In the genomic region with DNA sequence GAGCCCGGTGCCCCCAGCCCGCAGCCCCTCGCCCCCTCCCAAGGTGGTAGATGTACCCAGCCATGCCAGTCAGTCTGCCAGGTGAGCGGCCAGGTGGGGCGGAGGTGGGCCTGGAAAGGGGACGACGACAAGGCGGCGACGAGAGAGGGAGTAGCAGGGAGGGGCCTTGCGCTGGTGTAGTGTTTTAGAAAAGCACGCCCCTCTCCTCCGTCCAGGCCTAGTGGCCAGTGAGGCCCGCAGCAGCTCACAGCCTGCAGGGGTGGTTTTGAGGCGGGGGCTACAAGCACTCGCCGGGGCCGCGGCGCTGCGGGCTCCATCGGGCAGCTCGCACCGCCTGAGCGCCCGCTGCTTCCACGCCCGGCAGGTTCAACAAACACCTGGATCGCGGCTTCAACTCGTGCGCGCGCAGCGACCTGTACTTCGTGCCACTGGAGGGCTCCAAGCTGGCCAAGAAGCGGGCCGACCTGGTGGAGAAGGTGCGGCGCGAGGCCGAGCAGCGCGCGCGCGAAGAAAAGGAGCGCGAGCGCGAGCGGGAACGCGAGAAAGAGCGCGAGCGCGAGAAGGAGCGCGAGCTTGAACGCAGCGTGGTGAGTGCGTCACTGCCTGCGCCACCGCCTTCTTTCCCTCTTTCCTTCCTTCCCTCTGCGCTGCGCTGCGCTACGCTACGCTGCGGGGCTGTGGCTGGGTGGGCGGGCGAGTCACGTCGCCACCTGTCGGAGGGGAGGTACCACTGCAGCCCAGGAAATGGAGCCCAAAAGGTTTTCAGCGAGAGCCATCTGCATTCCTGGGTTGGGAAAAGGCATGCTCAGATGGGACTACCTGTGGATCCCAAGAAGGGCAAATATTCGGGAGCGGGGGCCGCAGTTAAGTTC, we compare ENCODE assay signal across 1 cellular context.
A peak's percentile ranks its signal among the peaks of the same experiment; 100 is the strongest.
TF ChIP-seq lines count a peak whose summit lies in the region.

No MANE protein-coding gene starts in this region.

TF ChIP-seq in K562, 482 proteins besides CTCF, POLR2A, EP300 and RAD21 (continued from another document and continues in another):
- TF ChIP-seq, protein P1, sequence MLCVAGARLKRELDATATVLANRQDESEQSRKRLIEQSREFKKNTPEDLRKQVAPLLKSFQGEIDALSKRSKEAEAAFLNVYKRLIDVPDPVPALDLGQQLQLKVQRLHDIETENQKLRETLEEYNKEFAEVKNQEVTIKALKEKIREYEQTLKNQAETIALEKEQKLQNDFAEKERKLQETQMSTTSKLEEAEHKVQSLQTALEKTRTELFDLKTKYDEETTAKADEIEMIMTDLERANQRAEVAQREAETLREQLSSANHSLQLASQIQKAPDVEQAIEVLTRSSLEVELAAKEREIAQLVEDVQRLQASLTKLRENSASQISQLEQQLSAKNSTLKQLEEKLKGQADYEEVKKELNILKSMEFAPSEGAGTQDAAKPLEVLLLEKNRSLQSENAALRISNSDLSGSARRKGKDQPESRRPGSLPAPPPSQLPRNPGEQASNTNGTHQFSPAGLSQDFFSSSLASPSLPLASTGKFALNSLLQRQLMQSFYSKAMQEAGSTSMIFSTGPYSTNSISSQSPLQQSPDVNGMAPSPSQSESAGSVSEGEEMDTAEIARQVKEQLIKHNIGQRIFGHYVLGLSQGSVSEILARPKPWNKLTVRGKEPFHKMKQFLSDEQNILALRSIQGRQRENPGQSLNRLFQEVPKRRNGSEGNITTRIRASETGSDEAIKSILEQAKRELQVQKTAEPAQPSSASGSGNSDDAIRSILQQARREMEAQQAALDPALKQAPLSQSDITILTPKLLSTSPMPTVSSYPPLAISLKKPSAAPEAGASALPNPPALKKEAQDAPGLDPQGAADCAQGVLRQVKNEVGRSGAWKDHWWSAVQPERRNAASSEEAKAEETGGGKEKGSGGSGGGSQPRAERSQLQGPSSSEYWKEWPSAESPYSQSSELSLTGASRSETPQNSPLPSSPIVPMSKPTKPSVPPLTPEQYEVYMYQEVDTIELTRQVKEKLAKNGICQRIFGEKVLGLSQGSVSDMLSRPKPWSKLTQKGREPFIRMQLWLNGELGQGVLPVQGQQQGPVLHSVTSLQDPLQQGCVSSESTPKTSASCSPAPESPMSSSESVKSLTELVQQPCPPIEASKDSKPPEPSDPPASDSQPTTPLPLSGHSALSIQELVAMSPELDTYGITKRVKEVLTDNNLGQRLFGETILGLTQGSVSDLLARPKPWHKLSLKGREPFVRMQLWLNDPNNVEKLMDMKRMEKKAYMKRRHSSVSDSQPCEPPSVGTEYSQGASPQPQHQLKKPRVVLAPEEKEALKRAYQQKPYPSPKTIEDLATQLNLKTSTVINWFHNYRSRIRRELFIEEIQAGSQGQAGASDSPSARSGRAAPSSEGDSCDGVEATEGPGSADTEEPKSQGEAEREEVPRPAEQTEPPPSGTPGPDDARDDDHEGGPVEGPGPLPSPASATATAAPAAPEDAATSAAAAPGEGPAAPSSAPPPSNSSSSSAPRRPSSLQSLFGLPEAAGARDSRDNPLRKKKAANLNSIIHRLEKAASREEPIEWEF (CRISPR knock-in tag; IDR thresholded peaks at IDR 0.05) = no peak
- no peak for TF ChIP-seq ZNF184 (CRISPR knock-in tag; IDR thresholded peaks at IDR 0.05)
- no peak for TF ChIP-seq BCL6 (CRISPR knock-in tag; IDR thresholded peaks at IDR 0.05)
- no peak for TF ChIP-seq TAL1 (IDR thresholded peaks at IDR 0.05)
- peak; percentile 91 for TF ChIP-seq RB1 (IDR thresholded peaks at IDR 0.05; ENCODE audit: low read depth)
- TF ChIP-seq, protein P2, sequence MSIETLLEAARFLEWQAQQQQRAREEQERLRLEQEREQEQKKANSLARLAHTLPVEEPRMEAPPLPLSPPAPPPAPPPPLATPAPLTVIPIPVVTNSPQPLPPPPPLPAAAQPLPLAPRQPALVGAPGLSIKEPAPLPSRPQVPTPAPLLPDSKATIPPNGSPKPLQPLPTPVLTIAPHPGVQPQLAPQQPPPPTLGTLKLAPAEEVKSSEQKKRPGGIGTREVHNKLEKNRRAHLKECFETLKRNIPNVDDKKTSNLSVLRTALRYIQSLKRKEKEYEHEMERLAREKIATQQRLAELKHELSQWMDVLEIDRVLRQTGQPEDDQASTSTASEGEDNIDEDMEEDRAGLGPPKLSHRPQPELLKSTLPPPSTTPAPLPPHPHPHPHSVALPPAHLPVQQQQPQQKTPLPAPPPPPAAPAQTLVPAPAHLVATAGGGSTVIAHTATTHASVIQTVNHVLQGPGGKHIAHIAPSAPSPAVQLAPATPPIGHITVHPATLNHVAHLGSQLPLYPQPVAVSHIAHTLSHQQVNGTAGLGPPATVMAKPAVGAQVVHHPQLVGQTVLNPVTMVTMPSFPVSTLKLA (conservative IDR thresholded peaks at IDR 0.05) = peak; percentile 57 to 83; a peak in 3 of 4 replicates
- TF ChIP-seq TCF7 (IDR thresholded peaks at IDR 0.05; ENCODE audit: borderline replicate concordance) = no peak
- TF ChIP-seq, protein P3, sequence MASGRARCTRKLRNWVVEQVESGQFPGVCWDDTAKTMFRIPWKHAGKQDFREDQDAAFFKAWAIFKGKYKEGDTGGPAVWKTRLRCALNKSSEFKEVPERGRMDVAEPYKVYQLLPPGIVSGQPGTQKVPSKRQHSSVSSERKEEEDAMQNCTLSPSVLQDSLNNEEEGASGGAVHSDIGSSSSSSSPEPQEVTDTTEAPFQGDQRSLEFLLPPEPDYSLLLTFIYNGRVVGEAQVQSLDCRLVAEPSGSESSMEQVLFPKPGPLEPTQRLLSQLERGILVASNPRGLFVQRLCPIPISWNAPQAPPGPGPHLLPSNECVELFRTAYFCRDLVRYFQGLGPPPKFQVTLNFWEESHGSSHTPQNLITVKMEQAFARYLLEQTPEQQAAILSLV (tag; IDR thresholded peaks at IDR 0.05) = no peak
- TF ChIP-seq ZFPM2 (CRISPR knock-in tag; IDR thresholded peaks at IDR 0.05) = no peak
- TF ChIP-seq, protein P4, sequence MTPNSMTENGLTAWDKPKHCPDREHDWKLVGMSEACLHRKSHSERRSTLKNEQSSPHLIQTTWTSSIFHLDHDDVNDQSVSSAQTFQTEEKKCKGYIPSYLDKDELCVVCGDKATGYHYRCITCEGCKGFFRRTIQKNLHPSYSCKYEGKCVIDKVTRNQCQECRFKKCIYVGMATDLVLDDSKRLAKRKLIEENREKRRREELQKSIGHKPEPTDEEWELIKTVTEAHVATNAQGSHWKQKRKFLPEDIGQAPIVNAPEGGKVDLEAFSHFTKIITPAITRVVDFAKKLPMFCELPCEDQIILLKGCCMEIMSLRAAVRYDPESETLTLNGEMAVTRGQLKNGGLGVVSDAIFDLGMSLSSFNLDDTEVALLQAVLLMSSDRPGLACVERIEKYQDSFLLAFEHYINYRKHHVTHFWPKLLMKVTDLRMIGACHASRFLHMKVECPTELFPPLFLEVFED (CRISPR knock-in tag; conservative IDR thresholded peaks at IDR 0.05) = no peak
- TF ChIP-seq, protein P5, sequence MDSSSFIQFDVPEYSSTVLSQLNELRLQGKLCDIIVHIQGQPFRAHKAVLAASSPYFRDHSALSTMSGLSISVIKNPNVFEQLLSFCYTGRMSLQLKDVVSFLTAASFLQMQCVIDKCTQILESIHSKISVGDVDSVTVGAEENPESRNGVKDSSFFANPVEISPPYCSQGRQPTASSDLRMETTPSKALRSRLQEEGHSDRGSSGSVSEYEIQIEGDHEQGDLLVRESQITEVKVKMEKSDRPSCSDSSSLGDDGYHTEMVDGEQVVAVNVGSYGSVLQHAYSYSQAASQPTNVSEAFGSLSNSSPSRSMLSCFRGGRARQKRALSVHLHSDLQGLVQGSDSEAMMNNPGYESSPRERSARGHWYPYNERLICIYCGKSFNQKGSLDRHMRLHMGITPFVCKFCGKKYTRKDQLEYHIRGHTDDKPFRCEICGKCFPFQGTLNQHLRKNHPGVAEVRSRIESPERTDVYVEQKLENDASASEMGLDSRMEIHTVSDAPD (CRISPR knock-in tag; IDR thresholded peaks at IDR 0.05) = no peak
- TF ChIP-seq, protein P6, sequence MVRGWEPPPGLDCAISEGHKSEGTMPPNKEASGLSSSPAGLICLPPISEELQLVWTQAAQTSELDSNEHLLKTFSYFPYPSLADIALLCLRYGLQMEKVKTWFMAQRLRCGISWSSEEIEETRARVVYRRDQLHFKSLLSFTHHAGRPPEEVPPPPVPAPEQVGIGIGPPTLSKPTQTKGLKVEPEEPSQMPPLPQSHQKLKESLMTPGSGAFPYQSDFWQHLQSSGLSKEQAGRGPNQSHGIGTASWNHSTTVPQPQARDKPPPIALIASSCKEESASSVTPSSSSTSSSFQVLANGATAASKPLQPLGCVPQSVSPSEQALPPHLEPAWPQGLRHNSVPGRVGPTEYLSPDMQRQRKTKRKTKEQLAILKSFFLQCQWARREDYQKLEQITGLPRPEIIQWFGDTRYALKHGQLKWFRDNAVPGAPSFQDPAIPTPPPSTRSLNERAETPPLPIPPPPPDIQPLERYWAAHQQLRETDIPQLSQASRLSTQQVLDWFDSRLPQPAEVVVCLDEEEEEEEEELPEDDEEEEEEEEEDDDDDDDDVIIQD (CRISPR knock-in tag; IDR thresholded peaks at IDR 0.05) = no peak
- TF ChIP-seq, protein P7, sequence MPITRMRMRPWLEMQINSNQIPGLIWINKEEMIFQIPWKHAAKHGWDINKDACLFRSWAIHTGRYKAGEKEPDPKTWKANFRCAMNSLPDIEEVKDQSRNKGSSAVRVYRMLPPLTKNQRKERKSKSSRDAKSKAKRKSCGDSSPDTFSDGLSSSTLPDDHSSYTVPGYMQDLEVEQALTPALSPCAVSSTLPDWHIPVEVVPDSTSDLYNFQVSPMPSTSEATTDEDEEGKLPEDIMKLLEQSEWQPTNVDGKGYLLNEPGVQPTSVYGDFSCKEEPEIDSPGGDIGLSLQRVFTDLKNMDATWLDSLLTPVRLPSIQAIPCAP (CRISPR knock-in tag; IDR thresholded peaks at IDR 0.05; ENCODE audit: borderline replicate concordance) = no peak
- TF ChIP-seq MED1 (CRISPR knock-in tag; IDR thresholded peaks at IDR 0.05; ENCODE audit: borderline replicate concordance) = no peak
- no peak for TF ChIP-seq PYGO2 (tag; IDR thresholded peaks at IDR 0.05)
- TF ChIP-seq BMI1 (IDR thresholded peaks at IDR 0.05; ENCODE audit: low read length) = no peak
- no peak for TF ChIP-seq HDAC3 (IDR thresholded peaks at IDR 0.05; ENCODE audit: borderline replicate concordance, partially characterized antibody)
- TF ChIP-seq, protein P8, sequence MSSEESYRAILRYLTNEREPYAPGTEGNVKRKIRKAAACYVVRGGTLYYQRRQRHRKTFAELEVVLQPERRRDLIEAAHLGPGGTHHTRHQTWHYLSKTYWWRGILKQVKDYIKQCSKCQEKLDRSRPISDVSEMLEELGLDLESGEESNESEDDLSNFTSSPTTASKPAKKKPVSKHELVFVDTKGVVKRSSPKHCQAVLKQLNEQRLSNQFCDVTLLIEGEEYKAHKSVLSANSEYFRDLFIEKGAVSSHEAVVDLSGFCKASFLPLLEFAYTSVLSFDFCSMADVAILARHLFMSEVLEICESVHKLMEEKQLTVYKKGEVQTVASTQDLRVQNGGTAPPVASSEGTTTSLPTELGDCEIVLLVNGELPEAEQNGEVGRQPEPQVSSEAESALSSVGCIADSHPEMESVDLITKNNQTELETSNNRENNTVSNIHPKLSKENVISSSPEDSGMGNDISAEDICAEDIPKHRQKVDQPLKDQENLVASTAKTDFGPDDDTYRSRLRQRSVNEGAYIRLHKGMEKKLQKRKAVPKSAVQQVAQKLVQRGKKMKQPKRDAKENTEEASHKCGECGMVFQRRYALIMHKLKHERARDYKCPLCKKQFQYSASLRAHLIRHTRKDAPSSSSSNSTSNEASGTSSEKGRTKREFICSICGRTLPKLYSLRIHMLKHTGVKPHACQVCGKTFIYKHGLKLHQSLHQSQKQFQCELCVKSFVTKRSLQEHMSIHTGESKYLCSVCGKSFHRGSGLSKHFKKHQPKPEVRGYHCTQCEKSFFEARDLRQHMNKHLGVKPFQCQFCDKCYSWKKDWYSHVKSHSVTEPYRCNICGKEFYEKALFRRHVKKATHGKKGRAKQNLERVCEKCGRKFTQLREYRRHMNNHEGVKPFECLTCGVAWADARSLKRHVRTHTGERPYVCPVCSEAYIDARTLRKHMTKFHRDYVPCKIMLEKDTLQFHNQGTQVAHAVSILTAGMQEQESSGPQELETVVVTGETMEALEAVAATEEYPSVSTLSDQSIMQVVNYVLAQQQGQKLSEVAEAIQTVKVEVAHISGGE (CRISPR knock-in tag; IDR thresholded peaks at IDR 0.05) = peak in 1 of 3 experiments; percentile 86; a peak in 2 of 6 replicates
- TF ChIP-seq, protein P9, sequence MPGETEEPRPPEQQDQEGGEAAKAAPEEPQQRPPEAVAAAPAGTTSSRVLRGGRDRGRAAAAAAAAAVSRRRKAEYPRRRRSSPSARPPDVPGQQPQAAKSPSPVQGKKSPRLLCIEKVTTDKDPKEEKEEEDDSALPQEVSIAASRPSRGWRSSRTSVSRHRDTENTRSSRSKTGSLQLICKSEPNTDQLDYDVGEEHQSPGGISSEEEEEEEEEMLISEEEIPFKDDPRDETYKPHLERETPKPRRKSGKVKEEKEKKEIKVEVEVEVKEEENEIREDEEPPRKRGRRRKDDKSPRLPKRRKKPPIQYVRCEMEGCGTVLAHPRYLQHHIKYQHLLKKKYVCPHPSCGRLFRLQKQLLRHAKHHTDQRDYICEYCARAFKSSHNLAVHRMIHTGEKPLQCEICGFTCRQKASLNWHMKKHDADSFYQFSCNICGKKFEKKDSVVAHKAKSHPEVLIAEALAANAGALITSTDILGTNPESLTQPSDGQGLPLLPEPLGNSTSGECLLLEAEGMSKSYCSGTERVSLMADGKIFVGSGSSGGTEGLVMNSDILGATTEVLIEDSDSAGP (CRISPR knock-in tag; IDR thresholded peaks at IDR 0.05) = 0 out of 2 replicates have a peak, but pooled peaks have one; percentile 58
- TF ChIP-seq, protein P10, sequence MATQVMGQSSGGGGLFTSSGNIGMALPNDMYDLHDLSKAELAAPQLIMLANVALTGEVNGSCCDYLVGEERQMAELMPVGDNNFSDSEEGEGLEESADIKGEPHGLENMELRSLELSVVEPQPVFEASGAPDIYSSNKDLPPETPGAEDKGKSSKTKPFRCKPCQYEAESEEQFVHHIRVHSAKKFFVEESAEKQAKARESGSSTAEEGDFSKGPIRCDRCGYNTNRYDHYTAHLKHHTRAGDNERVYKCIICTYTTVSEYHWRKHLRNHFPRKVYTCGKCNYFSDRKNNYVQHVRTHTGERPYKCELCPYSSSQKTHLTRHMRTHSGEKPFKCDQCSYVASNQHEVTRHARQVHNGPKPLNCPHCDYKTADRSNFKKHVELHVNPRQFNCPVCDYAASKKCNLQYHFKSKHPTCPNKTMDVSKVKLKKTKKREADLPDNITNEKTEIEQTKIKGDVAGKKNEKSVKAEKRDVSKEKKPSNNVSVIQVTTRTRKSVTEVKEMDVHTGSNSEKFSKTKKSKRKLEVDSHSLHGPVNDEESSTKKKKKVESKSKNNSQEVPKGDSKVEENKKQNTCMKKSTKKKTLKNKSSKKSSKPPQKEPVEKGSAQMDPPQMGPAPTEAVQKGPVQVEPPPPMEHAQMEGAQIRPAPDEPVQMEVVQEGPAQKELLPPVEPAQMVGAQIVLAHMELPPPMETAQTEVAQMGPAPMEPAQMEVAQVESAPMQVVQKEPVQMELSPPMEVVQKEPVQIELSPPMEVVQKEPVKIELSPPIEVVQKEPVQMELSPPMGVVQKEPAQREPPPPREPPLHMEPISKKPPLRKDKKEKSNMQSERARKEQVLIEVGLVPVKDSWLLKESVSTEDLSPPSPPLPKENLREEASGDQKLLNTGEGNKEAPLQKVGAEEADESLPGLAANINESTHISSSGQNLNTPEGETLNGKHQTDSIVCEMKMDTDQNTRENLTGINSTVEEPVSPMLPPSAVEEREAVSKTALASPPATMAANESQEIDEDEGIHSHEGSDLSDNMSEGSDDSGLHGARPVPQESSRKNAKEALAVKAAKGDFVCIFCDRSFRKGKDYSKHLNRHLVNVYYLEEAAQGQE (CRISPR knock-in tag; IDR thresholded peaks at IDR 0.05; ENCODE audit: low read depth) = peak; percentile 54; the same call in 1 of the 2 replicates
- 0 out of 2 replicates have a peak, but pooled peaks have one; percentile 28 for TF ChIP-seq ZNF445 (CRISPR knock-in tag; IDR thresholded peaks at IDR 0.05; ENCODE audit: low read depth)
